ENCODE assay signal across 16 cellular contexts in genomic region chr2:6994569-6994968, GRCh38.
DNase-seq lines count a peak whose midpoint lies in the region; ATAC-seq and TF ChIP-seq lines count a peak whose summit lies in the region.
"Had no signal": no experiment of that assay in that cellular context is flagged by ENCODE, and none has a peak within 500 bp of the region (broad histone marks: within the 10 kb centered on the region; RNA-seq: fewer than 3 reads in every experiment).

No MANE protein-coding gene starts in this region.

- peak overlapping the region; percentile 79 for H3K27ac Mint-ChIP-seq in neural crest cell (ENCODE audit: unreplicated experiment)
- H3K27ac Mint-ChIP-seq: CD8-positive, alpha-beta memory T cell had no signal

- peak overlapping the region; percentile 34 for H3K4me3 Mint-ChIP-seq in neural crest cell
- H3K4me3 Mint-ChIP-seq: CD8-positive, alpha-beta memory T cell had no signal

- H3K27me3 Mint-ChIP-seq in neural crest cell (ENCODE audit: low read depth): no peaks in the 10 kb centered on the region
- H3K27me3 Mint-ChIP-seq: CD8-positive, alpha-beta memory T cell had no signal

- H3K4me1 ChIP-seq in subcutaneous abdominal adipose tissue (ENCODE audit: control insufficient read depth in 5 of 5, insufficient read depth in 5 of 5, low read length in 5 of 5): peaks cover 5 to 46% (median 38%) of the 10 kb centered on the region in 5 donors

- intact Hi-C loops in dorsolateral prefrontal cortex (cut with DNase I): loop anchor here in 1 of 2 donors (5.0 kb wide), 1 partner anchor 72 kb away; no protein-coding TSS in a partner anchor

- peaks cover 5% of the 10 kb centered on the region for H3K9me3 Mint-ChIP-seq in neural crest cell

- H3K36me3 Mint-ChIP-seq in neural crest cell (ENCODE audit: low read depth): peaks cover 23% of the 10 kb centered on the region

- DNase-seq in NCI-H2227 treated with DMSO at 0.1 percent for 48 hours (lab: John Stamatoyannopoulos, UW): peak; percentile 45
- no peak for DNase-seq in dorsolateral prefrontal cortex
- no peak for DNase-seq in neural crest cell (ENCODE audit: low read depth, low spot score)
- DNase-seq in AG20443 (ENCODE audit: low spot score): no peak
- no peak for DNase-seq in SHP77 (lab: John Stamatoyannopoulos, UW)
- DNase-seq: BE2C; CD8-positive, alpha-beta memory T cell; NCI-H1048; NCI-H1694; NCI-H2107; NCI-H446 treated with DMSO at 0.1 percent for 48 hours; NCI-H82; Right ventricle myocardium superior had no signal

- H3K9ac ChIP-seq in subcutaneous abdominal adipose tissue (ENCODE audit: low read length in 5 of 5): no peak overlapping the region

- H3K4me3 ChIP-seq in dorsolateral prefrontal cortex: peak overlapping the region in 1 of 59 donors; percentile 44
- no peak overlapping the region for H3K4me3 ChIP-seq in subcutaneous abdominal adipose tissue (ENCODE audit: low read depth in 1 of 5, low read length in 5 of 5)

- H3K9me3 ChIP-seq in subcutaneous abdominal adipose tissue (ENCODE audit: control insufficient read depth in 5 of 5, low read length in 5 of 5): no peaks in the 10 kb centered on the region

- ATAC-seq in GM21786 (IDR thresholded peaks at IDR 0.05; ENCODE audit: unreplicated experiment): no peak
- ATAC-seq: Panc1 had no signal

- peaks cover 0 to 6% (median 0%) of the 10 kb centered on the region in 5 donors for H3K36me3 ChIP-seq in subcutaneous abdominal adipose tissue (ENCODE audit: control insufficient read depth in 5 of 5, insufficient read depth in 5 of 5, low read length in 5 of 5)

- TF ChIP-seq CTCF in dorsolateral prefrontal cortex (IDR thresholded peaks at IDR 0.05 in 54 of 56, conservative IDR thresholded peaks at IDR 0.05 in 2 of 56; ENCODE audit: low read depth in 1 of 56, partially characterized antibody in 56 of 56): no peak
- no peak for TF ChIP-seq CTCF in neural crest cell (conservative IDR thresholded peaks at IDR 0.05)

- peak overlapping the region; percentile 24 to 98 (median 93) for H3K27ac ChIP-seq in dorsolateral prefrontal cortex
- H3K27ac ChIP-seq in subcutaneous abdominal adipose tissue (ENCODE audit: low read depth, low read length): peak overlapping the region; percentile 73

- H3K4me1 Mint-ChIP-seq in neural crest cell: peaks cover 61% of the 10 kb centered on the region

- H3K27me3 ChIP-seq in dorsolateral prefrontal cortex (no peaks in the 10 kb centered on the region), subcutaneous abdominal adipose tissue (ENCODE audit: control insufficient read depth in 5 of 5, insufficient read depth in 4 of 5, low read length in 5 of 5) (no peaks in the 10 kb centered on the region)
- H3K27me3 ChIP-seq: BE2C had no signal
